ENCODE assay signal across 1 cellular context in genomic region chr10:112956631-112957350, GRCh38.
TF ChIP-seq lines count a peak whose summit lies in the region.

No MANE protein-coding gene starts in this region.

TF ChIP-seq in IMR-90, 13 proteins besides CTCF, POLR2A, EP300 and RAD21 (continued from another document):
- TF ChIP-seq, protein P1, sequence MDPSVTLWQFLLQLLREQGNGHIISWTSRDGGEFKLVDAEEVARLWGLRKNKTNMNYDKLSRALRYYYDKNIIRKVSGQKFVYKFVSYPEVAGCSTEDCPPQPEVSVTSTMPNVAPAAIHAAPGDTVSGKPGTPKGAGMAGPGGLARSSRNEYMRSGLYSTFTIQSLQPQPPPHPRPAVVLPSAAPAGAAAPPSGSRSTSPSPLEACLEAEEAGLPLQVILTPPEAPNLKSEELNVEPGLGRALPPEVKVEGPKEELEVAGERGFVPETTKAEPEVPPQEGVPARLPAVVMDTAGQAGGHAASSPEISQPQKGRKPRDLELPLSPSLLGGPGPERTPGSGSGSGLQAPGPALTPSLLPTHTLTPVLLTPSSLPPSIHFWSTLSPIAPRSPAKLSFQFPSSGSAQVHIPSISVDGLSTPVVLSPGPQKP (IDR thresholded peaks at IDR 0.05; ENCODE audit: borderline replicate concordance, low read depth, low read length) = no peak
- no peak for TF ChIP-seq CEBPB (IDR thresholded peaks at IDR 0.05; ENCODE audit: low read depth, low read length)
TF ChIP-seq in IMR-90: peak in this region for 0.
